ENCODE assay signal across 11 cellular contexts in genomic region chr12:47803196-47803875, GRCh38. TPM values are rescaled to one million over a fixed set of nuclear protein-coding genes. Genes with fewer than 3 reads are reported as not detected.
DNase-seq lines count a peak whose midpoint lies in the region; ATAC-seq and TF ChIP-seq lines count a peak whose summit lies in the region.
"Had no signal": no experiment of that assay in that cellular context is flagged by ENCODE, and none has a peak within 500 bp of the region (broad histone marks: within the 10 kb centered on the region; RNA-seq: fewer than 3 reads in every experiment).

No MANE protein-coding gene starts in this region.

- H3K27me3 ChIP-seq in lower lobe of right lung (ENCODE audit: low read depth): no peaks in the 10 kb centered on the region
- H3K27me3 ChIP-seq in thyroid gland: no peaks in the 10 kb centered on the region

- H3K4me1 Mint-ChIP-seq in activated T-cell treated with anti-CD3 and anti-CD28 coated beads, Interleukin-2, amount 50 U/mL, for 72 hours (ENCODE audit: low read depth): peaks cover 86% of the 10 kb centered on the region
- peaks cover 44% of the 10 kb centered on the region for H3K4me1 Mint-ChIP-seq in activated T-helper 17 cell treated with anti-CD3 and anti-CD28 coated beads, Interleukin-2, amount 50 U/mL, for 72 hours

- no peak for DNase-seq in activated T-cell treated with anti-CD3 and anti-CD28 coated beads, Interleukin-2, amount 50 U/mL, for 72 hours
- DNase-seq in activated T-cell treated with anti-CD3 and anti-CD28 coated beads, Interleukin-2, amount 50 U/mL, for 48 hours: no peak
- DNase-seq in lower lobe of right lung (peak; percentile 45), thyroid gland (no peak), DMS 273 treated with DMSO at 0.1 percent for 48 hours (lab: John Stamatoyannopoulos, UW) (no peak), A172 (ENCODE audit: low spot score) (no peak)
- DNase-seq: H7, NCI-H526 treated with DMSO at 0.1 percent for 48 hours had no signal

- H3K4me1 ChIP-seq in lower lobe of right lung (peaks cover 100% of the 10 kb centered on the region), thyroid gland (peaks cover 64 to 96% of the 10 kb centered on the region in 2 donors)

- H3K27me3 Mint-ChIP-seq in activated T-cell treated with anti-CD3 and anti-CD28 coated beads, Interleukin-2, amount 50 U/mL, for 72 hours (ENCODE audit: low read depth): no peaks in the 10 kb centered on the region
- no peaks in the 10 kb centered on the region for H3K27me3 Mint-ChIP-seq in activated T-helper 17 cell treated with anti-CD3 and anti-CD28 coated beads, Interleukin-2, amount 50 U/mL, for 72 hours

- H3K4me3 ChIP-seq in lower lobe of right lung: no peak overlapping the region
- H3K4me3 ChIP-seq in thyroid gland (replicated peaks in 1 of 3): no peak overlapping the region

- TF ChIP-seq POLR2A in thyroid gland (IDR thresholded peaks at IDR 0.05): no peak

- no peak for ATAC-seq in activated T-cell treated with anti-CD3 and anti-CD28 coated beads, Interleukin-2, amount 50 U/mL, for 72 hours (replicated peaks in 1 of 2)
- ATAC-seq in activated T-helper 17 cell treated with anti-CD3 and anti-CD28 coated beads, Interleukin-2, amount 50 U/mL, for 72 hours (replicated peaks): no peak
- ATAC-seq in lower lobe of right lung (no peak), GM18498 (IDR thresholded peaks at IDR 0.05; ENCODE audit: unreplicated experiment) (no peak)
- ATAC-seq: sciatic nerve had no signal

- H3K27ac ChIP-seq in lower lobe of right lung (peak overlapping the region; percentile 97), thyroid gland (peak overlapping the region in 2 of 3 donors; percentile 62 to 71)

- H3K36me3 ChIP-seq in lower lobe of right lung (peaks cover 31% of the 10 kb centered on the region), thyroid gland (peaks cover 2 to 4% of the 10 kb centered on the region in 2 donors)

- peak overlapping the region; percentile 35 to 81 for H3K4me3 Mint-ChIP-seq in activated T-cell treated with anti-CD3 and anti-CD28 coated beads, Interleukin-2, amount 50 U/mL, for 72 hours
- H3K4me3 Mint-ChIP-seq in activated T-helper 17 cell treated with anti-CD3 and anti-CD28 coated beads, Interleukin-2, amount 50 U/mL, for 72 hours: peak overlapping the region; percentile 97

- TF ChIP-seq CTCF in lower lobe of right lung (IDR thresholded peaks at IDR 0.05): no peak
- no peak for TF ChIP-seq CTCF in thyroid gland (IDR thresholded peaks at IDR 0.05)

- no peaks in the 10 kb centered on the region for H3K9me3 ChIP-seq in lower lobe of right lung
- no peaks in the 10 kb centered on the region for H3K9me3 ChIP-seq in thyroid gland

- intact Hi-C loops in lower lobe of right lung (cut with DNase I): no loop called here
- intact Hi-C loops in thyroid gland (cut with DNase I): no loop called here

- peak overlapping the region; percentile 92 for H3K27ac Mint-ChIP-seq in activated T-cell treated with anti-CD3 and anti-CD28 coated beads, Interleukin-2, amount 50 U/mL, for 72 hours
- peak overlapping the region; percentile 94 for H3K27ac Mint-ChIP-seq in activated T-helper 17 cell treated with anti-CD3 and anti-CD28 coated beads, Interleukin-2, amount 50 U/mL, for 72 hours

- H3K36me3 Mint-ChIP-seq in activated T-cell treated with anti-CD3 and anti-CD28 coated beads, Interleukin-2, amount 50 U/mL, for 72 hours (ENCODE audit: insufficient read depth in 2 of 2): peaks cover 6 to 23% of the 10 kb centered on the region in 2 donors
- peaks cover 98% of the 10 kb centered on the region for H3K36me3 Mint-ChIP-seq in activated T-helper 17 cell treated with anti-CD3 and anti-CD28 coated beads, Interleukin-2, amount 50 U/mL, for 72 hours (ENCODE audit: low read depth)

- H3K9me3 Mint-ChIP-seq in activated T-cell treated with anti-CD3 and anti-CD28 coated beads, Interleukin-2, amount 50 U/mL, for 72 hours: no peaks in the 10 kb centered on the region
- no peaks in the 10 kb centered on the region for H3K9me3 Mint-ChIP-seq in activated T-helper 17 cell treated with anti-CD3 and anti-CD28 coated beads, Interleukin-2, amount 50 U/mL, for 72 hours

- 79 to 85% methylated on average over 12 of the region's 12 CpGs for WGBS in thyroid gland, 2 donors

RNA-seq across cellular contexts. Expression of gene HDAC7, which starts 16.4 kb away (rescaled TPM):
- total RNA-seq in activated T-cell treated with anti-CD3 and anti-CD28 coated beads, Interleukin-2, amount 50 U/mL, for 72 hours: 100 to 1,000 TPM; 288 to 350 TPM
- total RNA-seq in activated T-helper 17 cell treated with anti-CD3 and anti-CD28 coated beads, Interleukin-2, amount 50 U/mL, for 72 hours: 100 to 1,000 TPM; 163 to 471 TPM
- total RNA-seq in lower lobe of right lung (104 TPM), thyroid gland (10 to 100 TPM; 44.5 to 61.9 (median 52.6) TPM)
- 24.4 and 29.4 TPM in 2 replicates for total RNA-seq in A172 (2014; rRNA removed; shearing (Covaris generic))

RNA-seq across cellular contexts. Expression of gene SLC48A1, which starts 30.3 kb away (rescaled TPM):
- total RNA-seq in activated T-cell treated with anti-CD3 and anti-CD28 coated beads, Interleukin-2, amount 50 U/mL, for 72 hours: 10 to 100 TPM; 14.6 to 15.2 TPM
- total RNA-seq in activated T-helper 17 cell treated with anti-CD3 and anti-CD28 coated beads, Interleukin-2, amount 50 U/mL, for 72 hours: 1 to 10 TPM; 6.7 to 8.2 TPM
- 39.9 TPM for total RNA-seq in lower lobe of right lung
- total RNA-seq in thyroid gland: 100 to 1,000 TPM in 3 of 4 donors, 10 to 100 TPM in 1; 59.3 to 276 (median 187) TPM
- 4.3 and 10.0 TPM in 2 replicates for total RNA-seq in A172 (2014; rRNA removed; shearing (Covaris generic))

RNA-seq across cellular contexts. Expression of gene RAPGEF3, which starts 44.7 kb away (rescaled TPM):
- 1 to 10 TPM in 1 of 2 donors, under 1 TPM in 1; 0.62 to 1.4 TPM for total RNA-seq in activated T-cell treated with anti-CD3 and anti-CD28 coated beads, Interleukin-2, amount 50 U/mL, for 72 hours
- total RNA-seq in activated T-helper 17 cell treated with anti-CD3 and anti-CD28 coated beads, Interleukin-2, amount 50 U/mL, for 72 hours: 1 to 10 TPM; 1.4 to 8.4 TPM
- total RNA-seq in lower lobe of right lung (44.5 TPM), thyroid gland (100 to 1,000 TPM in 2 of 4 donors, 10 to 100 TPM in 2; 87.3 to 178 (median 125) TPM)
- total RNA-seq in A172 (2014; rRNA removed; shearing (Covaris generic)): 1.3 and 1.4 TPM in 2 replicates
